ENCODE assay signal across 8 cellular contexts in genomic region chr18:22349317-22349898, GRCh38.
DNase-seq lines count a peak whose midpoint lies in the region; TF ChIP-seq lines count a peak whose summit lies in the region.

No MANE protein-coding gene starts in this region.

- peak overlapping the region; percentile 35 for H3K27ac Mint-ChIP-seq in activated CD4-positive, alpha-beta memory T cell treated with anti-CD3 and anti-CD28 coated beads for 36 hours
- H3K27ac Mint-ChIP-seq in glutamatergic neuron (ENCODE audit: unreplicated experiment): no peak overlapping the region

- no peak overlapping the region for H4K91ac ChIP-seq in neuronal stem cell (ENCODE audit: low read depth, low read length, poor library complexity)

- H3K4me1 Mint-ChIP-seq in activated CD4-positive, alpha-beta memory T cell treated with anti-CD3 and anti-CD28 coated beads for 36 hours (ENCODE audit: low read depth): peaks cover 20% of the 10 kb centered on the region
- H3K4me1 Mint-ChIP-seq in glutamatergic neuron (ENCODE audit: low read depth, unreplicated experiment): peaks cover 4% of the 10 kb centered on the region

- H2BK12ac ChIP-seq in neuronal stem cell (ENCODE audit: low read length): no peak overlapping the region

- no peak overlapping the region for H3K18ac ChIP-seq in neuronal stem cell (ENCODE audit: low read length)

- no peak overlapping the region for H2AK5ac ChIP-seq in neuronal stem cell (ENCODE audit: low read depth, low read length)

- POLR2A ChIA-PET in activated CD4-positive, alpha-beta memory T cell treated with anti-CD3 and anti-CD28 coated beads for 36 hours (lab: Charles Lee): no interaction called here

- H2BK5ac ChIP-seq in neuronal stem cell (ENCODE audit: low read length): no peak overlapping the region

- peak overlapping the region; percentile 29 for H3K4me3 ChIP-seq in AG09309 (ENCODE audit: control insufficient read depth, low read depth, low read length)
- H3K4me3 ChIP-seq in neuronal stem cell (ENCODE audit: low read length in 2 of 2): no peak overlapping the region

- no peak overlapping the region for H3K14ac ChIP-seq in neuronal stem cell (ENCODE audit: low read length)

- H3K27me3 Mint-ChIP-seq in activated CD4-positive, alpha-beta memory T cell treated with anti-CD3 and anti-CD28 coated beads for 36 hours: peaks cover 22% of the 10 kb centered on the region
- peaks cover 33% of the 10 kb centered on the region for H3K27me3 Mint-ChIP-seq in glutamatergic neuron (ENCODE audit: unreplicated experiment)

- no peaks in the 10 kb centered on the region for H3K36me3 Mint-ChIP-seq in activated CD4-positive, alpha-beta memory T cell treated with anti-CD3 and anti-CD28 coated beads for 36 hours
- H3K36me3 Mint-ChIP-seq in glutamatergic neuron (ENCODE audit: unreplicated experiment): no peaks in the 10 kb centered on the region

- no CpG with 5 or more reads among the region's 11 CpGs for WGBS in neuronal stem cell (ENCODE audit: extremely low coverage in 2 of 2, insufficient read length in 2 of 2, insufficient replicate concordance in 1 of 2), 2 donors

- H3K4ac ChIP-seq in neuronal stem cell (ENCODE audit: low read length): no peak overlapping the region

- no peak overlapping the region for H3K9ac ChIP-seq in neuronal stem cell (ENCODE audit: low read depth, low read length, poor library complexity)

- CTCF ChIA-PET in activated CD4-positive, alpha-beta memory T cell treated with anti-CD3 and anti-CD28 coated beads for 36 hours (lab: Charles Lee): interaction anchor here (0.6 kb wide), 1 partner anchor 60 kb away, joined by 3 read pairs; no protein-coding TSS in a partner anchor

- no peaks in the 10 kb centered on the region for H3K79me1 ChIP-seq in neuronal stem cell (ENCODE audit: low read depth, low read length)

- H3K36me3 ChIP-seq in neuronal stem cell (replicated peaks in 1 of 2; ENCODE audit: control insufficient read depth in 2 of 2, insufficient read depth in 2 of 2, low read length in 2 of 2): no peaks in the 10 kb centered on the region

- H3K9me3 Mint-ChIP-seq in activated CD4-positive, alpha-beta memory T cell treated with anti-CD3 and anti-CD28 coated beads for 36 hours: no peaks in the 10 kb centered on the region
- peaks cover 6% of the 10 kb centered on the region for H3K9me3 Mint-ChIP-seq in glutamatergic neuron (ENCODE audit: unreplicated experiment)

- H2BK15ac ChIP-seq in neuronal stem cell (ENCODE audit: low read length): no peak overlapping the region

- DNase-seq in AG09309 (ENCODE audit: low read depth) (no peak), glutamatergic neuron (no peak), neuronal stem cell (ENCODE audit: low spot score) (no peak), NCI-H82 treated with DMSO at 0.1 percent for 48 hours (lab: John Stamatoyannopoulos, UW; ENCODE audit: unreplicated experiment) (no peak), COLO829 (ENCODE audit: low spot score) (no peak), NCI-H526 treated with DMSO at 0.1 percent for 48 hours (lab: John Stamatoyannopoulos, UW) (no peak), NCI-H510A (lab: John Stamatoyannopoulos, UW) (no peak)
- DNase-seq in activated CD4-positive, alpha-beta memory T cell treated with anti-CD3 and anti-CD28 coated beads for 36 hours: no peak

- TF ChIP-seq CTCF in AG09309 (IDR thresholded peaks at IDR 0.05; ENCODE audit: control insufficient read depth, insufficient read depth, low read depth, low read length, missing control alignments) (no peak), glutamatergic neuron (IDR thresholded peaks at IDR 0.05; ENCODE audit: partially characterized antibody, unreplicated experiment) (no peak)

- no peak overlapping the region for H4K8ac ChIP-seq in neuronal stem cell (ENCODE audit: low read depth, low read length)

- no peak overlapping the region for H2AFZ ChIP-seq in neuronal stem cell (ENCODE audit: low read length)

- H3K4me2 ChIP-seq in neuronal stem cell (ENCODE audit: insufficient read depth, low read length, poor library complexity, severe bottlenecking): no peak overlapping the region

- H3K23ac ChIP-seq in neuronal stem cell (ENCODE audit: low read depth, low read length, poor library complexity): peak overlapping the region; percentile 59

- peaks cover 6 to 11% of the 10 kb centered on the region in 2 donors for H3K4me1 ChIP-seq in neuronal stem cell (ENCODE audit: control insufficient read depth in 2 of 2, insufficient read depth in 1 of 2, low read depth in 1 of 2, low read length in 2 of 2)

- no peaks in the 10 kb centered on the region for H3K9me3 ChIP-seq in neuronal stem cell (replicated peaks in 1 of 2; ENCODE audit: control insufficient read depth in 2 of 2, insufficient read depth in 1 of 2, low read depth in 1 of 2, low read length in 2 of 2)

- no peak overlapping the region for H2BK120ac ChIP-seq in neuronal stem cell (ENCODE audit: low read depth, low read length)

- peaks cover 18 to 66% (median 57%) of the 10 kb centered on the region in 3 experiments for H3K27me3 ChIP-seq in neuronal stem cell (ENCODE audit: control insufficient read depth in 3 of 3, insufficient read depth in 3 of 3, low read depth in 1 of 3, low read length in 3 of 3)

- intact Hi-C loops in activated CD4-positive, alpha-beta memory T cell treated with anti-CD3 and anti-CD28 coated beads for 36 hours (cut with micrococcal nuclease): no loop called here

- H3K27ac ChIP-seq in neuronal stem cell (replicated peaks; ENCODE audit: low read length): no peak overlapping the region

- H3K4me3 Mint-ChIP-seq in activated CD4-positive, alpha-beta memory T cell treated with anti-CD3 and anti-CD28 coated beads for 36 hours: peak overlapping the region; percentile 65
- H3K4me3 Mint-ChIP-seq in glutamatergic neuron (ENCODE audit: unreplicated experiment): peak overlapping the region; percentile 87
